Comparison of ENCODE assay signal across 10 cellular contexts in genomic region chr20:51221791-51222408, GRCh38.
A peak's percentile ranks its signal among the peaks of the same experiment; 100 is the strongest.
DNase-seq lines count a peak whose midpoint lies in the region; ATAC-seq, FAIRE-seq and TF ChIP-seq lines count a peak whose summit lies in the region.
"Had no signal": no experiment of that assay in that cellular context is flagged by ENCODE, and none has a peak within 500 bp of the region (broad histone marks: within the 10 kb centered on the region; RNA-seq: fewer than 3 reads in every experiment).

No MANE protein-coding gene starts in this region.

- peaks cover 9 to 15% of the 10 kb centered on the region in 2 experiments for H3K27me3 ChIP-seq in endothelial cell of umbilical vein (ENCODE audit: control insufficient read depth in 2 of 2, insufficient read depth in 2 of 2, low read length in 2 of 2)

- no peaks in the 10 kb centered on the region for H3K79me2 ChIP-seq in endothelial cell of umbilical vein (ENCODE audit: control insufficient read depth, insufficient read depth, low read length)

- POLR2A ChIA-PET in endothelial cell of umbilical vein (lab: Charles Lee), result no interaction called here

- H3K36me3 ChIP-seq in endothelial cell of umbilical vein (ENCODE audit: control insufficient read depth in 2 of 2, extremely low read depth in 1 of 2, insufficient read depth in 2 of 2, low read length in 2 of 2), result no peaks in the 10 kb centered on the region
- H3K36me3 ChIP-seq: pancreas had no signal

- H3K4me1 ChIP-seq in endothelial cell of umbilical vein (ENCODE audit: control insufficient read depth, extremely low read depth, insufficient read depth, low read length), result no peaks in the 10 kb centered on the region
- H3K4me1 ChIP-seq: pancreas had no signal

- no peak for FAIRE-seq in endothelial cell of umbilical vein (lab: Jason Lieb, UNC)
- FAIRE-seq: pancreas had no signal

- no peak for TF ChIP-seq CTCF in endothelial cell of umbilical vein (IDR thresholded peaks at IDR 0.05; ENCODE audit: extremely low read depth in 1 of 2, insufficient read depth in 1 of 2, low read depth in 1 of 2, low read length in 2 of 2)

- no peaks in the 10 kb centered on the region for H3K9me1 ChIP-seq in endothelial cell of umbilical vein (replicated peaks; ENCODE audit: control insufficient read depth, extremely low read depth, insufficient read depth, low read length)

- intact Hi-C loops in endothelial cell of umbilical vein (cut with micrococcal nuclease) (no loop called here), posterior cingulate gyrus (cut with DNase I) (loop anchor here (2.0 kb wide), 1 partner anchor 85 kb away; no protein-coding TSS in a partner anchor)

- no peak overlapping the region for H3K9ac ChIP-seq in endothelial cell of umbilical vein (replicated peaks; ENCODE audit: extremely low read depth, insufficient read depth, low read length)

- no peak overlapping the region for H3K4me2 ChIP-seq in endothelial cell of umbilical vein (ENCODE audit: insufficient read depth, low read length)

- no peaks in the 10 kb centered on the region for H3K9me3 ChIP-seq in endothelial cell of umbilical vein (replicated peaks; ENCODE audit: control insufficient read depth, insufficient read depth, low read length)
- H3K9me3 ChIP-seq: pancreas had no signal

- BruUV-seq in endothelial cell of umbilical vein (replicated peaks; lab: Mats Ljungman, UMichigan), result no TSS peak

- CTCF ChIA-PET in endothelial cell of umbilical vein (lab: Charles Lee), result interaction anchor here (1.0 to 3.7 kb wide), 7 partner anchors 13 to 373 kb away, joined by 3 to 34 read pairs (median 5); no protein-coding TSS in a partner anchor

- no peak overlapping the region for H3K27ac ChIP-seq in endothelial cell of umbilical vein (ENCODE audit: insufficient read depth, low read depth, low read length)
- H3K27ac ChIP-seq: pancreas had no signal

- ATAC-seq in HG02884 (IDR thresholded peaks at IDR 0.05; ENCODE audit: unreplicated experiment), result no peak
- ATAC-seq: pancreas had no signal

- no peaks in the 10 kb centered on the region for H4K20me1 ChIP-seq in endothelial cell of umbilical vein (replicated peaks; ENCODE audit: control insufficient read depth, extremely low read depth, insufficient read depth, low read length)

- H3K4me3 ChIP-seq in endothelial cell of umbilical vein (replicated peaks in 1 of 3; ENCODE audit: insufficient read depth in 1 of 3, low read depth in 1 of 3, low read length in 3 of 3), result no peak overlapping the region
- H3K4me3 ChIP-seq: pancreas had no signal

- peak; percentile 41 for DNase-seq in GM03348 (ENCODE audit: low spot score)
- peak; percentile 89 for DNase-seq in NCI-H82 (lab: John Stamatoyannopoulos, UW)
- peak; percentile 38 for DNase-seq in endothelial cell of umbilical vein (ENCODE audit: low read depth, low spot score)
- DNase-seq in non-pigmented ciliary epithelial cell (ENCODE audit: low read depth), result peak; percentile 46
- DNase-seq in middle frontal gyrus (ENCODE audit: extremely low spot score, low spot score), result no peak
- DNase-seq in stimulated activated naive CD4-positive, alpha-beta T cell (lab: John Stamatoyannopoulos, UW), result no peak
- DNase-seq in posterior cingulate gyrus, result no peak
- DNase-seq: NCI-H526 had no signal

- dilution Hi-C loops in endothelial cell of umbilical vein (cut with MboI; ENCODE audit: extremely low pct_ligation_motif_present, low sequenced_read_pairs), result no loop called here

- TF ChIP-seq POLR2A in endothelial cell of umbilical vein (IDR thresholded peaks at IDR 0.05; ENCODE audit: low read depth, low read length), result no peak

- no peak overlapping the region for H2AFZ ChIP-seq in endothelial cell of umbilical vein (ENCODE audit: low read depth, low read length)

TF ChIP-seq in endothelial cell of umbilical vein, 7 proteins besides CTCF, POLR2A, EP300 and RAD21:
- no peak for TF ChIP-seq EZH2 (IDR thresholded peaks at IDR 0.05; ENCODE audit: borderline replicate concordance, low read depth, low read length, severe bottlenecking)
- no peak for TF ChIP-seq POLR2AphosphoS5 (IDR thresholded peaks at IDR 0.05; ENCODE audit: insufficient read depth, low read depth, low read length)
- no peak for TF ChIP-seq JUN (IDR thresholded peaks at IDR 0.05; ENCODE audit: borderline replicate concordance, insufficient read depth, insufficient read length, low read depth)
- TF ChIP-seq MYC (IDR thresholded peaks at IDR 0.05; ENCODE audit: low read depth, low read length), result no peak
- TF ChIP-seq MAX (IDR thresholded peaks at IDR 0.05; ENCODE audit: insufficient read depth, insufficient read length), result no peak
- no peak for TF ChIP-seq GATA2 (IDR thresholded peaks at IDR 0.05; ENCODE audit: insufficient read depth, insufficient read length, low read depth, low read length)

Comparison
In these comparisons a context has a peak if more than half of its experiments do, and no peak if none do; other contexts are left out.
1. DNase-seq: peak in GM03348 (single experiment), NCI-H82 (single experiment), endothelial cell of umbilical vein (single experiment) and non-pigmented ciliary epithelial cell (single experiment); none in middle frontal gyrus (single experiment), stimulated activated naive CD4-positive, alpha-beta T cell (0 of 6) and posterior cingulate gyrus (0 of 10).